ENCODE assay signal across 16 cellular contexts in the genomic region with DNA sequence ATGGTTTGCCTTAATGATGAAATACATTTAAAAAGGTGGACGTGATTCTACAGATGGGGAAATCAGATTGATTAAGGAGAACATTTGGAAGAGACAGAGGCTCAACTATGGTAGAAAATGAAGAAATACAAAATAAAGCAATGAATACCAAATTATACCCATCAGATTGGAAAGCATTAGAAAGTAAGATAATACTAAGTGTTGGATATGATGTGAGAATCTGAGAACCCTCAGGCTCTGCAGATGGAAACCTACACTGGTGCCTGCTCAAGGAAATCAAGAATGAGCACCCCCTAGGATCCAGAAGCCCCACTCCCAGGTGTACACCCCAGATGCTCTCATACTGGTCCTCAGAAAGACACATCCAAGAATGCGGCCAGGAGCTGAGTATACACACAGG. TPM values are rescaled to one million over a fixed set of nuclear protein-coding genes. Genes with fewer than 3 reads are reported as not detected.
DNase-seq lines count a peak whose midpoint lies in the region; FAIRE-seq and TF ChIP-seq lines count a peak whose summit lies in the region.
"Had no signal": no experiment of that assay in that cellular context is flagged by ENCODE, and none has a peak within 500 bp of the region (broad histone marks: within the 10 kb centered on the region; RNA-seq: fewer than 3 reads in every experiment).

No MANE protein-coding gene starts in this region.

- H3K27ac ChIP-seq in VCaP (peak overlapping the region; percentile 100), coronary artery (no peak overlapping the region), mesendoderm (ENCODE audit: low read depth, low read length) (no peak overlapping the region), uterus (no peak overlapping the region)
- H3K27ac ChIP-seq: A549 had no signal

- H3K4me2 ChIP-seq in mesendoderm (ENCODE audit: low read length): no peak overlapping the region
- H3K4me2 ChIP-seq: A549 had no signal

- H3K4me3 ChIP-seq in coronary artery (no peak overlapping the region), mesendoderm (ENCODE audit: low read length) (no peak overlapping the region), uterus (no peak overlapping the region)
- H3K4me3 ChIP-seq: A549, HAP-1 had no signal

- H3K4ac ChIP-seq in mesendoderm (ENCODE audit: low read depth, low read length): no peak overlapping the region

- H4K5ac ChIP-seq in mesendoderm (ENCODE audit: low read length): no peak overlapping the region

- H2BK120ac ChIP-seq in mesendoderm (ENCODE audit: low read depth, low read length): no peak overlapping the region

- no peaks in the 10 kb centered on the region for H3K9me3 ChIP-seq in uterus
- H3K9me3 ChIP-seq: A549, HAP-1 had no signal

- FAIRE-seq in GM12891 (lab: Jason Lieb, UNC): no peak
- FAIRE-seq: G401.6, GM19239 had no signal

- peaks cover 13% of the 10 kb centered on the region for H3K79me1 ChIP-seq in mesendoderm (ENCODE audit: low read length)

- WGBS in mesendoderm (ENCODE audit: extremely low coverage, insufficient coverage, low lambda C conversion rate): no CpG with 5 or more reads among the region's 2 CpGs

- no peaks in the 10 kb centered on the region for H3K27me3 ChIP-seq in mesendoderm (ENCODE audit: insufficient read depth, low read length, poor library complexity)
- H3K27me3 ChIP-seq in uterus: no peaks in the 10 kb centered on the region

- no peak overlapping the region for H3K9ac ChIP-seq in mesendoderm (ENCODE audit: low read length)

- H3K4me1 ChIP-seq in mesendoderm (ENCODE audit: control insufficient read depth, low read depth, low read length): peaks cover 33% of the 10 kb centered on the region
- H3K4me1 ChIP-seq in uterus: no peaks in the 10 kb centered on the region
- H3K4me1 ChIP-seq: A549, BE2C had no signal

- H3K36me3 ChIP-seq in mesendoderm (ENCODE audit: control insufficient read depth, insufficient read depth, low read length) (no peaks in the 10 kb centered on the region), uterus (no peaks in the 10 kb centered on the region)
- H3K36me3 ChIP-seq: BE2C, HAP-1 had no signal

- H4K8ac ChIP-seq in mesendoderm (ENCODE audit: low read depth, low read length): no peak overlapping the region

- peak; percentile 9 for DNase-seq in coronary artery (ENCODE audit: low spot score)
- DNase-seq in mesendoderm: no peak
- peak; percentile 19 for DNase-seq in ureter (ENCODE audit: low spot score)
- no peak for DNase-seq in cerebellar cortex (ENCODE audit: low spot score)
- DNase-seq in uterus: no peak
- DNase-seq in GM12891 (ENCODE audit: insufficient read length, low spot score): no peak
- DNase-seq: BE2C; CD4-positive, alpha-beta memory T cell; EL; GOT3; IMR-90 had no signal

- H2BK15ac ChIP-seq in mesendoderm (replicated peaks; ENCODE audit: low read depth): no peak overlapping the region

- no peak for TF ChIP-seq POLR2A in uterus (IDR thresholded peaks at IDR 0.05)
- no peak for TF ChIP-seq POLR2A in GM12891 (IDR thresholded peaks at IDR 0.05; ENCODE audit: low read depth, low read length)

- H2BK5ac ChIP-seq in mesendoderm (ENCODE audit: low read length): no peak overlapping the region

- H2AK5ac ChIP-seq in mesendoderm (ENCODE audit: low read length): no peak overlapping the region

- no peak overlapping the region for H3K23ac ChIP-seq in mesendoderm (ENCODE audit: low read length)

- H3K56ac ChIP-seq in mesendoderm (ENCODE audit: low read length): no peak overlapping the region

- H3K18ac ChIP-seq in mesendoderm (ENCODE audit: low read length): peak overlapping the region; percentile 85

- peaks cover 71% of the 10 kb centered on the region for H3K79me2 ChIP-seq in mesendoderm (ENCODE audit: control insufficient read depth, insufficient read depth, low read length)

- intact Hi-C loops in uterus (cut with DNase I; ENCODE audit: low total_unique reads): no loop called here

- TF ChIP-seq CTCF in VCaP (conservative IDR thresholded peaks at IDR 0.05): no peak
- no peak for TF ChIP-seq CTCF in coronary artery (IDR thresholded peaks at IDR 0.05)
- no peak for TF ChIP-seq CTCF in uterus (IDR thresholded peaks at IDR 0.05)

TF ChIP-seq in GM12891, 5 proteins besides CTCF, POLR2A, EP300 and RAD21:
- no peak for TF ChIP-seq POLR2AphosphoS5 (IDR thresholded peaks at IDR 0.05; ENCODE audit: low read depth, low read length)
- TF ChIP-seq TAF1 (IDR thresholded peaks at IDR 0.05; ENCODE audit: low read depth, low read length): no peak
- no peak for TF ChIP-seq SPI1 (IDR thresholded peaks at IDR 0.05; ENCODE audit: low read depth, low read length)
- no peak for TF ChIP-seq POU2F2 (IDR thresholded peaks at IDR 0.05; ENCODE audit: low read depth, low read length)
- TF ChIP-seq PAX5 (IDR thresholded peaks at IDR 0.05; ENCODE audit: insufficient read depth, low read length, severe bottlenecking): no peak

RNA-seq across cellular contexts. Expression of gene FAM174B, which starts 4.6 kb away (rescaled TPM):
- polyA plus RNA-seq in mesendoderm (2013, experiment 1 of 2): 75.6 TPM
- 71.2 TPM for polyA plus RNA-seq in mesendoderm (2013, experiment 2 of 2)
- total RNA-seq in ureter (208 TPM), uterus (10 to 100 TPM in 1 of 4 donors, 1 to 10 TPM in 2, under 1 TPM in 1; 0.51 to 41.8 (median 5.5) TPM)
- polyA plus RNA-seq in GM12891 (2012; ENCODE audit: low read depth, missing spikeins): 28.6 TPM

Comparison
In these comparisons a context has a peak if more than half of its experiments do, and no peak if none do; other contexts are left out.
1. DNase-seq: peak in coronary artery (single experiment) and ureter (single experiment); none in mesendoderm (single experiment), cerebellar cortex (single experiment), uterus (0 of 2) and GM12891 (single experiment).